In the genomic region with DNA sequence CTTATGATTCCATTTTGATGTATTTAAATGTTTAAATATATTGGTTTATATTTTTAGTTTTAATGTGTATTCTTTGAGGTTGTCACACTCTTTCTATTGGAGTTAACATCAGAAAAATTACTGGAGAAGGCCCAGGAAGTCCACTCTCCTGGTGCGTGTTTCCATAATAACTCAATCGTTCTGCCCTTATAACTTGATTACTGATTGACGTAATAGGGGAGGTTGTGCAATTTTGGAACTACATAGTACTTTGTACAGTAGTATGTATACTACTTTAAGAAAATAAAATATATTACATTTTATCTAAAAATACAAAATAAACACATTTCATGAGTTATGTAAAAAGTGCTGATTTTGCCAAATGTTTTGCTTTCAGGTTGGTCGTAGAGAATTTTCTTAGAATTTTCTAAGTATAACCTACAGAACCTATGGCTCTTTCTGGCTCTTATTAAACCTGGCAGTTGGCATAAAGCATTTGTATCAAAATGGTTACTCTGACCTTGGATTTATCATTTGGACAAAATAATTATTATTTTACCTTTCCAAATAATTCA, we compare ENCODE assay signal across 21 cellular contexts. TPM values are rescaled to one million over a fixed set of nuclear protein-coding genes. Genes with fewer than 3 reads are reported as not detected.
DNase-seq lines count a peak whose midpoint lies in the region; ATAC-seq, FAIRE-seq and TF ChIP-seq lines count a peak whose summit lies in the region.
"Had no signal": no experiment of that assay in that cellular context is flagged by ENCODE, and none has a peak within 500 bp of the region (broad histone marks: within the 10 kb centered on the region; RNA-seq: fewer than 3 reads in every experiment).

No MANE protein-coding gene starts in this region.

- no peaks in the 10 kb centered on the region for H3K36me3 ChIP-seq in HepG2 (replicated peaks in 1 of 2; ENCODE audit: control insufficient read depth in 1 of 2, insufficient read depth in 2 of 2, low read length in 2 of 2)
- H3K36me3 ChIP-seq in right lobe of liver: no peaks in the 10 kb centered on the region
- H3K36me3 ChIP-seq in kidney (ENCODE audit: control insufficient read depth in 1 of 2, insufficient read depth in 2 of 2, low read length in 2 of 2): no peaks in the 10 kb centered on the region
- H3K36me3 ChIP-seq in uterus: no peaks in the 10 kb centered on the region
- no peaks in the 10 kb centered on the region for H3K36me3 ChIP-seq in ascending aorta

- H3K27ac ChIP-seq in HepG2 (ENCODE audit: extremely low read length, insufficient read depth, low read length): no peak overlapping the region
- no peak overlapping the region for H3K27ac ChIP-seq in right lobe of liver
- no peak overlapping the region for H3K27ac ChIP-seq in kidney (ENCODE audit: low read depth in 2 of 2, low read length in 2 of 2)
- H3K27ac ChIP-seq in uterus: no peak overlapping the region
- no peak overlapping the region for H3K27ac ChIP-seq in ascending aorta

- no peaks in the 10 kb centered on the region for H4K20me1 ChIP-seq in HepG2 (ENCODE audit: insufficient read depth, low read length)

- H3K9ac ChIP-seq in HepG2 (ENCODE audit: insufficient read depth, low read depth, low read length): no peak overlapping the region
- H3K9ac ChIP-seq in kidney (ENCODE audit: low read length in 2 of 2): no peak overlapping the region

- POLR2A ChIA-PET in HepG2 (lab: Yijun Ruan, JAX): no interaction called here

- intact Hi-C loops in HepG2 (cut with micrococcal nuclease; ENCODE audit: unreplicated experiment): no loop called here
- intact Hi-C loops in right lobe of liver (cut with DNase I): no loop called here
- intact Hi-C loops in kidney (cut with DNase I): no loop called here
- intact Hi-C loops in uterus (cut with DNase I; ENCODE audit: low total_unique reads): no loop called here
- intact Hi-C loops in ascending aorta (cut with DNase I): no loop called here

- no TSS peak for BruUV-seq in HepG2 (replicated peaks; lab: Mats Ljungman, UMichigan)

- 1% methylated on average over 4 of the region's 4 CpGs for WGBS in HepG2 (ENCODE audit: low lambda C conversion rate)
- 48% methylated on average over 4 of the region's 4 CpGs for WGBS in right lobe of liver (ENCODE audit: insufficient coverage, low coverage, low lambda C conversion rate, missing lambda C conversion rate)

- H3K4me1 ChIP-seq in HepG2 (ENCODE audit: insufficient read depth, low read length) (no peaks in the 10 kb centered on the region), right lobe of liver (no peaks in the 10 kb centered on the region), kidney (ENCODE audit: control insufficient read depth in 1 of 2, insufficient read depth in 1 of 2, low read depth in 1 of 2, low read length in 2 of 2) (no peaks in the 10 kb centered on the region), uterus (no peaks in the 10 kb centered on the region), ascending aorta (no peaks in the 10 kb centered on the region)

- no peak overlapping the region for H2AFZ ChIP-seq in HepG2 (ENCODE audit: low read length)
- H2AFZ ChIP-seq: GM23338 had no signal

- TF ChIP-seq POLR2A in HepG2 (IDR thresholded peaks at IDR 0.05; ENCODE audit: insufficient read depth in 1 of 2, low read depth in 2 of 2, low read length in 2 of 2) (no peak), right lobe of liver (IDR thresholded peaks at IDR 0.05) (no peak), uterus (IDR thresholded peaks at IDR 0.05) (no peak)

- TF ChIP-seq RAD21 in HepG2 (CRISPR knock-in tag; IDR thresholded peaks at IDR 0.05): no peak

- no peak overlapping the region for H3K4me3 ChIP-seq in HepG2 (replicated peaks in 1 of 3; ENCODE audit: insufficient read depth in 1 of 3, low read depth in 2 of 3, low read length in 3 of 3)
- no peak overlapping the region for H3K4me3 ChIP-seq in right lobe of liver
- H3K4me3 ChIP-seq in kidney (ENCODE audit: low read length in 2 of 2): no peak overlapping the region
- no peak overlapping the region for H3K4me3 ChIP-seq in uterus
- no peak overlapping the region for H3K4me3 ChIP-seq in ascending aorta
- H3K4me3 ChIP-seq: GM23338 had no signal

- in situ Hi-C loops in HepG2 (cut with HindIII; ENCODE audit: extremely low pct_ligation_motif_present, low pct_unique_long_range_greater_than_20kb): no loop called here

- H3K27me3 ChIP-seq in HepG2 (ENCODE audit: control insufficient read depth in 1 of 2, insufficient read depth in 2 of 2, low read length in 2 of 2) (no peaks in the 10 kb centered on the region), right lobe of liver (no peaks in the 10 kb centered on the region), uterus (no peaks in the 10 kb centered on the region), ascending aorta (no peaks in the 10 kb centered on the region)

- TF ChIP-seq EP300 in HepG2 (IDR thresholded peaks at IDR 0.05; ENCODE audit: low read depth in 2 of 2, low read length in 2 of 2): no peak
- TF ChIP-seq EP300 in HepG2 (CRISPR knock-in tag; IDR thresholded peaks at IDR 0.05; ENCODE audit: borderline replicate concordance): no peak

- FAIRE-seq in HepG2 (lab: Jason Lieb, UNC) (no peak), TTC549 (lab: Jason Lieb, UNC) (peak; percentile 38), kidney (lab: Jason Lieb, UNC) (peak; percentile 27)
- FAIRE-seq: GM12891, GM18507 had no signal

- H3K9me3 ChIP-seq in HepG2 (ENCODE audit: low read length) (no peaks in the 10 kb centered on the region), right lobe of liver (no peaks in the 10 kb centered on the region), kidney (ENCODE audit: control insufficient read depth in 1 of 2, low read length in 2 of 2) (no peaks in the 10 kb centered on the region), uterus (no peaks in the 10 kb centered on the region), ascending aorta (no peaks in the 10 kb centered on the region)

- ATAC-seq in HepG2: no peak
- no peak for ATAC-seq in right lobe of liver
- ATAC-seq: GM23338, HCT116 had no signal

- CTCF ChIA-PET in HepG2 (lab: Yijun Ruan, JAX; ENCODE audit: low intra/inter-chr PET ratio, low total read pairs): no interaction called here

- DNase-seq in HepG2 (ENCODE audit: low spot score): no peak
- no peak for DNase-seq in right lobe of liver
- DNase-seq in kidney: no peak
- DNase-seq in NCI-H2081 treated with DMSO at 0.1 percent for 48 hours (lab: John Stamatoyannopoulos, UW): no peak
- no peak for DNase-seq in uterus
- no peak for DNase-seq in ascending aorta (ENCODE audit: low spot score in 2 of 2)
- DNase-seq: 8988T; C1 segment of cervical spinal cord; Calu3; CD4-positive, alpha-beta memory T cell; COR-L47; DMS53; DMS79 treated with DMSO at 0.1 percent for 48 hours; GF-D8; H9 had no signal

- H3K79me2 ChIP-seq in HepG2 (ENCODE audit: insufficient read depth, low read length): no peaks in the 10 kb centered on the region

- H3K4me2 ChIP-seq in HepG2 (ENCODE audit: low read depth, low read length): no peak overlapping the region
- H3K4me2 ChIP-seq: GM23338 had no signal

- TF ChIP-seq CTCF in HepG2 (CRISPR knock-in tag; IDR thresholded peaks at IDR 0.05) (no peak), right lobe of liver (IDR thresholded peaks at IDR 0.05) (no peak), kidney (IDR thresholded peaks at IDR 0.05; ENCODE audit: borderline replicate concordance, extremely low read depth, insufficient read depth) (no peak), uterus (IDR thresholded peaks at IDR 0.05) (no peak), ascending aorta (IDR thresholded peaks at IDR 0.05) (no peak)

TF ChIP-seq in HepG2, 621 proteins besides CTCF, POLR2A, EP300 and RAD21:
- TF ChIP-seq MAFK (conservative IDR thresholded peaks at IDR 0.05 in 1 of 2, IDR thresholded peaks at IDR 0.05 in 1 of 2; ENCODE audit: low read length in 2 of 2): peak; percentile 33 to 73; a peak in 3 of 4 replicates
- TF ChIP-seq ZBTB25 (CRISPR knock-in tag; IDR thresholded peaks at IDR 0.05): no peak
- TF ChIP-seq MAFF (IDR thresholded peaks at IDR 0.05; ENCODE audit: low read depth, low read length): peak; percentile 48; the same call in 1 of the 2 replicates

RNA-seq across cellular contexts. Expression of gene PLA2G4A, which starts 5.7 kb away (rescaled TPM):
- not detected in 2 replicates for total RNA-seq in HepG2 (2016; rRNA removed; fragmentation: Illumina TruSeq; extraction: Trizol)
- total RNA-seq in HepG2 (2016; cell fraction: cytosol; rRNA removed; fragmentation: Illumina TruSeq; extraction: Trizol; ENCODE audit: low read depth): not detected in 2 replicates
- not detected in 2 replicates for total RNA-seq in HepG2 (2016; cell fraction: insoluble cytoplasmic fraction; rRNA removed; fragmentation: Illumina TruSeq; extraction: Trizol)
- not detected in 2 replicates for total RNA-seq in HepG2 (2016; cell fraction: membrane; rRNA removed; fragmentation: Illumina TruSeq; extraction: Trizol)
- total RNA-seq in HepG2 (2016; cell fraction: nucleus; rRNA removed; fragmentation: Illumina TruSeq; extraction: Trizol): not detected in 2 replicates
- polyA plus RNA-seq in HepG2 (2011; rRNA removed): not detected in 2 replicates
- 0.03 TPM in 1 of 2 replicates, not detected in the other for polyA plus RNA-seq in HepG2 (2011; cell fraction: cytosol; rRNA removed)
- polyA plus RNA-seq in HepG2 (2011; cell fraction: nucleus; rRNA removed): not detected in 2 replicates
- polyA plus RNA-seq in HepG2 (2012): not detected in 2 replicates
- not detected in 2 replicates for polyA plus RNA-seq in HepG2 (2016; cell fraction: cytosol; fragmentation: Illumina TruSeq; extraction: Trizol; ENCODE audit: low read depth)
- polyA plus RNA-seq in HepG2 (2016; cell fraction: insoluble cytoplasmic fraction; fragmentation: Illumina TruSeq; extraction: Trizol; ENCODE audit: low read depth): not detected in 2 replicates
- polyA plus RNA-seq in HepG2 (2016; cell fraction: membrane; fragmentation: Illumina TruSeq; extraction: Trizol; ENCODE audit: low read depth): not detected in 2 replicates
- not detected in 2 replicates for polyA plus RNA-seq in HepG2 (2016; cell fraction: nucleus; fragmentation: Illumina TruSeq; extraction: Trizol; ENCODE audit: insufficient read depth, low read depth)
- 28.7 TPM in 1 of 2 replicates, not detected in the other for polyA minus RNA-seq in HepG2 (2011; rRNA and poly(A)+ RNA removed; ENCODE audit: low replicate concordance)
- polyA minus RNA-seq in HepG2 (2011; cell fraction: cytosol; rRNA and poly(A)+ RNA removed): not detected in 2 replicates
- polyA minus RNA-seq in HepG2 (2011; cell fraction: nucleus; rRNA and poly(A)+ RNA removed): 0.52 TPM in 1 of 2 replicates, not detected in the other
- total RNA-seq in right lobe of liver: 1 to 10 TPM in 3 of 6 experiments, under 1 TPM in 3; 0.12 to 1.7 (median 0.98) TPM
- total RNA-seq in kidney: 8.4 TPM
- polyA plus RNA-seq in kidney (ENCODE audit: insufficient read depth, low read depth, low replicate concordance): 3.4 TPM
- total RNA-seq in uterus: 10 to 100 TPM in 3 of 4 donors, 1 to 10 TPM in 1; 8.7 to 32.7 (median 19.5) TPM
- 0.75 TPM for total RNA-seq in ascending aorta
- total RNA-seq: G401 had no signal
- polyA plus RNA-seq: CD4-positive, alpha-beta memory T cell had no signal
